30 cellular contexts compared by ENCODE assay signal in genomic region chr16:65066646-65067045, GRCh38. TPM values are rescaled to one million over a fixed set of nuclear protein-coding genes. Genes with fewer than 3 reads are reported as not detected.
"Had no signal": no experiment of that assay in that cellular context is flagged by ENCODE, and none has a peak within 500 bp of the region (broad histone marks: within the 10 kb centered on the region; RNA-seq: fewer than 3 reads in every experiment).

No MANE protein-coding gene starts in this region.

- ATAC-seq: activated CD8-positive, alpha-beta T cell treated with anti-CD3 and anti-CD28 coated beads, Interleukin-2, amount 10 ng/mL, durations not matched to agents 7 days and 5 days; body of pancreas; K562; PC-3 had no signal

- DNase-seq: activated CD4-positive, alpha-beta T cell treated with anti-CD3 and anti-CD28 coated beads, Interleukin-2, amount 10 ng/mL, durations not matched to agents 7 days and 5 days; activated CD4-positive, alpha-beta T cell treated with anti-CD3 and anti-CD28 coated beads, Interleukin-2, amount 50 U/mL, for 48 hours; activated CD4-positive, CD25-positive, alpha-beta regulatory T cell; activated CD8-positive, alpha-beta T cell treated with anti-CD3 and anti-CD28 coated beads, Interleukin-2, amount 10 ng/mL, durations not matched to agents 7 days and 5 days; activated gamma-delta T cell; activated naive CD4-positive, alpha-beta T cell treated with Interleukin-2 at 50 U/mL for 16 hours; activated naive CD8-positive, alpha-beta T cell treated with anti-CD3 and anti-CD28 coated beads, Interleukin-2, amount 10 ng/mL, durations not matched to agents 7 days and 5 days; activated T-cell treated with anti-CD3 and anti-CD28 coated beads, Interleukin-2, amount 50 U/mL, for 24 hours; amygdala; body of pancreas; NCI-H1105; NCI-H1417 treated with DMSO at 0.1 percent for 48 hours; NCI-H187 treated with DMSO at 0.1 percent for 48 hours; NCI-H2081; NCI-H2171 treated with DMSO at 0.1 percent for 48 hours; NCI-H226; NCI-H524 treated with DMSO at 0.1 percent for 48 hours; PC-3; Peyer's patch; RPMI8226; SHP77 treated with DMSO at 0.1 percent for 48 hours; T1000; WERI-Rb-1 had no signal

- H3K27ac ChIP-seq: ascending aorta, body of pancreas, breast epithelium, Peyer's patch, SJSA1, WERI-Rb-1 had no signal

- H3K9me3 ChIP-seq: ascending aorta, body of pancreas, breast epithelium, Peyer's patch, SJSA1 had no signal

- H3K27me3 ChIP-seq: ascending aorta, body of pancreas, breast epithelium, Peyer's patch, SJSA1 had no signal

- H3K4me3 ChIP-seq: ascending aorta, body of pancreas, breast epithelium, K562, Peyer's patch, SJSA1 had no signal

- H3K4me1 ChIP-seq: body of pancreas, breast epithelium, Peyer's patch had no signal

- H3K36me3 ChIP-seq: ascending aorta, breast epithelium, Peyer's patch, SJSA1, WERI-Rb-1 had no signal

RNA-seq across cellular contexts. Expression of gene CDH11, which starts 55.2 kb away (rescaled TPM):
- total RNA-seq: activated CD4-positive, alpha-beta T cell treated with anti-CD3 and anti-CD28 coated beads, Interleukin-2, amount 10 ng/mL, durations not matched to agents 7 days and 5 days; activated CD8-positive, alpha-beta T cell treated with anti-CD3 and anti-CD28 coated beads, Interleukin-2, amount 10 ng/mL, durations not matched to agents 7 days and 5 days; activated naive CD8-positive, alpha-beta T cell treated with anti-CD3 and anti-CD28 coated beads, Interleukin-2, amount 10 ng/mL, durations not matched to agents 7 days and 5 days; activated T-helper 2 cell treated with anti-CD3 and anti-CD28 coated beads, Interferon-gamma antibody, Interleukin-2, Interleukin-4, amounts not matched to agents 10 μg/mL and 5 μg/mL and 100 μg/mL, durations not matched to agents 14 hours and 24 hours and 36 hours; T-helper 1 cell treated with Interleukin-12 subunit alpha and Interleukin-12 subunit beta and Interleukin-4 antibody, amounts not matched to agents 30 ng/mL and 1 ng/mL, for 36 hours; T-helper 2 cell treated with Interferon-gamma antibody and Interleukin-4, amounts not matched to agents 100 ng/mL and 5 ng/mL, for 36 hours had no signal
- polyA plus RNA-seq: K562 had no signal
